ENCODE assay signal across 8 cellular contexts in genomic region chr19:49877879-49878743, GRCh38. TPM values are rescaled to one million over a fixed set of nuclear protein-coding genes. Genes with fewer than 3 reads are reported as not detected.
DNase-seq lines count a peak whose midpoint lies in the region; ATAC-seq and TF ChIP-seq lines count a peak whose summit lies in the region.

No MANE protein-coding gene starts in this region.

- DNase-seq in activated CD8-positive, alpha-beta memory T cell treated with anti-CD3 and anti-CD28 coated beads for 1 hour (ENCODE audit: extremely low read depth in 1 of 2, low read depth in 1 of 2) = peak; percentile 95 to 97
- DNase-seq in activated CD8-positive, alpha-beta memory T cell treated with anti-CD3 and anti-CD28 coated beads for 24 hours = no peak
- DNase-seq in NCI-H1694 treated with DMSO at 0.1 percent for 48 hours (lab: John Stamatoyannopoulos, UW) (peak; percentile 95), astrocyte of the spinal cord (ENCODE audit: low read depth, low spot score) (peak; percentile 98), hypothalamus (lab: John Stamatoyannopoulos, UW) (peak in 48 of 51 donors; percentile 86 to 99 (median 94)), sigmoid colon (peak; percentile 99)
- DNase-seq in T-helper 2 cell treated with Interferon-gamma antibody and Interleukin-4, amounts not matched to agents 5 μg/mL and 100 μg/mL, for 36 hours (ENCODE audit: low spot score) = peak; percentile 98

- H3K4me1 Mint-ChIP-seq in T-helper 2 cell treated with Interferon-gamma antibody and Interleukin-4, amounts not matched to agents 5 μg/mL and 100 μg/mL, for 36 hours (ENCODE audit: low read depth) = peaks cover 19% of the 10 kb centered on the region

- H3K9me3 ChIP-seq in sigmoid colon = no peaks in the 10 kb centered on the region

- peaks cover 25% of the 10 kb centered on the region for H3K36me3 Mint-ChIP-seq in T-helper 2 cell treated with Interferon-gamma antibody and Interleukin-4, amounts not matched to agents 5 μg/mL and 100 μg/mL, for 36 hours (ENCODE audit: low read depth)

- peaks cover 0 to 33% (median 25%) of the 10 kb centered on the region in 4 donors for H3K4me1 ChIP-seq in sigmoid colon

- 10% methylated on average over 41 of the region's 41 CpGs for WGBS in sigmoid colon, 2 donors

- no peak overlapping the region for H3K27ac Mint-ChIP-seq in T-helper 2 cell treated with Interferon-gamma antibody and Interleukin-4, amounts not matched to agents 5 μg/mL and 100 μg/mL, for 36 hours

- H3K36me3 ChIP-seq in sigmoid colon = peaks cover 35 to 47% (median 38%) of the 10 kb centered on the region in 4 donors

- intact Hi-C loops in sigmoid colon (cut with DNase I) = loop anchor here (2.0 to 5.0 kb wide), 5 partner anchors 65 to 426 kb away; partner anchors contain the start of genes ALDH16A1, AP2A1, FUZ and PIH1D1

- ATAC-seq in HG02943 (IDR thresholded peaks at IDR 0.05; ENCODE audit: low read depth, unreplicated experiment) = peak; percentile 45

- H3K9me3 Mint-ChIP-seq in T-helper 2 cell treated with Interferon-gamma antibody and Interleukin-4, amounts not matched to agents 5 μg/mL and 100 μg/mL, for 36 hours = no peaks in the 10 kb centered on the region

- no peak for TF ChIP-seq POLR2A in sigmoid colon (IDR thresholded peaks at IDR 0.05)

- H3K4me3 ChIP-seq in astrocyte of the spinal cord (ENCODE audit: low read depth, low read length) = peak overlapping the region; percentile 100
- H3K4me3 ChIP-seq in sigmoid colon = peak overlapping the region; percentile 61 to 100 (median 78)

- H3K4me3 Mint-ChIP-seq in T-helper 2 cell treated with Interferon-gamma antibody and Interleukin-4, amounts not matched to agents 5 μg/mL and 100 μg/mL, for 36 hours = no peak overlapping the region

- in situ Hi-C loops in astrocyte of the spinal cord (cut with HindIII; ENCODE audit: low sequenced_read_pairs) = no loop called here

- no peak for TF ChIP-seq EP300 in sigmoid colon (IDR thresholded peaks at IDR 0.05)

- H3K27me3 Mint-ChIP-seq in T-helper 2 cell treated with Interferon-gamma antibody and Interleukin-4, amounts not matched to agents 5 μg/mL and 100 μg/mL, for 36 hours (ENCODE audit: low read depth) = no peaks in the 10 kb centered on the region

- H3K27me3 ChIP-seq in sigmoid colon = no peaks in the 10 kb centered on the region

- TF ChIP-seq CTCF in astrocyte of the spinal cord (IDR thresholded peaks at IDR 0.05; ENCODE audit: low read depth, low read length) = no peak
- no peak for TF ChIP-seq CTCF in sigmoid colon (IDR thresholded peaks at IDR 0.05)

- H3K27ac ChIP-seq in sigmoid colon = peak overlapping the region; percentile 92 to 100 (median 96)

RNA-seq across cellular contexts. Expression of gene TBC1D17, which starts 0.6 kb away (rescaled TPM):
- total RNA-seq in sigmoid colon = 10 to 100 TPM; 25.0 to 41.0 (median 26.6) TPM
- 10 to 100 TPM; 13.4 to 29.5 (median 22.8) TPM for polyA plus RNA-seq in sigmoid colon

RNA-seq across cellular contexts. Expression of gene AKT1S1, which starts 1.0 kb away (rescaled TPM):
- 10 to 100 TPM; 13.6 to 16.1 (median 14.6) TPM for total RNA-seq in sigmoid colon
- polyA plus RNA-seq in sigmoid colon = 10 to 100 TPM; 30.3 to 55.9 (median 33.6) TPM

RNA-seq across cellular contexts. Expression of gene PNKP, which starts 10.7 kb away (rescaled TPM):
- 10 to 100 TPM; 28.2 to 44.0 (median 33.9) TPM for total RNA-seq in sigmoid colon
- 10 to 100 TPM; 27.0 to 88.8 (median 34.0) TPM for polyA plus RNA-seq in sigmoid colon

RNA-seq across cellular contexts. Expression of gene IL4I1, which starts 18.6 kb away (rescaled TPM):
- under 1 TPM; 0.28 to 0.66 (median 0.38) TPM for total RNA-seq in sigmoid colon
- 1 to 10 TPM; 1.8 to 6.8 (median 3.5) TPM for polyA plus RNA-seq in sigmoid colon

RNA-seq across cellular contexts. Expression of gene PTOV1, which starts 27.2 kb away (rescaled TPM):
- total RNA-seq in sigmoid colon = 100 to 1,000 TPM in 1 of 4 donors, 10 to 100 TPM in 3; 52.2 to 105 (median 68.1) TPM
- 10 to 100 TPM; 54.8 to 79.7 (median 62.5) TPM for polyA plus RNA-seq in sigmoid colon
